Comparison of ENCODE assay signal across 9 cellular contexts in the genomic region with DNA sequence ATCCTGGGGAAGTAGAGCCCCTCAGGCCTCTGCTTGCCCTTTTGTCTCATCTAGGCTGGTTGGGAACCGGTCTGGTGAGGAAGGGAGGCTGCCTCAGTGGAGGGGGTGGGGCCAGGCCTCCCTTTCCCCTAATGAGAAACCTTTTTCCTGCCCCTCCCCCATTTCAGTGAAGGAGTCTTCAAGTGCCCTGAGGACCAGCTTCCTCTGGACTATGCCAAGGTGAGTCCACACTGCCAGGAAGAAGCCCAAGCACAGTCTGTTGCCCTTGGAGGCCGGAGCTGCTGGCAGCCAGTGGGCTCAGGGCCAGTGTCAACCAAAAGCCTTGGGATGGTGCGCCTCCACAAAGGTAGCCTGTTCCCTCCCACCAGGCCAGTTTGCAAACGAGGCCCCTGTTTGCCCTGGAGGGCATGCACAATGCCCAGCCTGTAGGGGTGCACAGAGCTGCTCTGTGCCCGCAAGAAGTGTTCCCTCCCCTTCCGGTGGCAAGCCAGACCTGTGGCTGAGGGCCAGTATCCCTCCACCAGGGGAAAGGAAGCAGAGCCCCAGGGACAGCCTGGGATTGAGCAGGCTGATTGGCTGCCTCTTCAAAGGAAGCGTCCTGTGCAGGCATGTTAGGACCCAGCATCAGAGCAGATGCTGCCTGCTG. TPM values are rescaled to one million over a fixed set of nuclear protein-coding genes. Genes with fewer than 3 reads are reported as not detected.
DNase-seq lines count a peak whose midpoint lies in the region; TF ChIP-seq lines count a peak whose summit lies in the region.
"Had no signal": no experiment of that assay in that cellular context is flagged by ENCODE, and none has a peak within 500 bp of the region (broad histone marks: within the 10 kb centered on the region; RNA-seq: fewer than 3 reads in every experiment).

No MANE protein-coding gene starts in this region.

- CTCF ChIA-PET in RWPE1 (lab: Yijun Ruan, JAX): interaction anchor here (14.3 kb wide), 1 partner anchor 21 kb away, joined by 249 read pairs; a partner anchor contains a TSS

- TF ChIP-seq CTCF in GM12865 (IDR thresholded peaks at IDR 0.05; ENCODE audit: insufficient read depth, low read depth, low read length, missing control alignments) (no peak), RWPE1 (conservative IDR thresholded peaks at IDR 0.05; ENCODE audit: low read depth) (no peak)

- H3K27ac ChIP-seq in RWPE1: peak overlapping the region; percentile 100

- peak; percentile 21 for DNase-seq in GM12865 (ENCODE audit: low read depth)
- no peak for DNase-seq in RWPE1 (ENCODE audit: low spot score)
- DNase-seq in globus pallidus (ENCODE audit: low spot score): peak; percentile 78
- peak; percentile 70 for DNase-seq in renal cortical epithelial cell (ENCODE audit: low read depth)
- no peak for DNase-seq in NCI-H2227 treated with DMSO at 0.1 percent for 48 hours (lab: John Stamatoyannopoulos, UW)
- no peak for DNase-seq in stimulated activated naive CD4-positive, alpha-beta T cell treated with Interleukin-2 at 50 U/mL for 16 hours (lab: John Stamatoyannopoulos, UW)
- DNase-seq in T-helper 1 cell: no peak
- DNase-seq in stimulated activated CD8-positive, alpha-beta memory T cell treated with anti-CD3 and anti-CD28 coated beads, Interleukin-4, amount 100 ng/mL, for 48 hours: no peak
- DNase-seq: T-helper 9 cell had no signal

- peak overlapping the region; percentile 98 for H3K4me3 ChIP-seq in GM12865 (ENCODE audit: low read depth, low read length)

- POLR2A ChIA-PET in RWPE1 (lab: Yijun Ruan, JAX; ENCODE audit: low non-redundant PET): interaction anchor here (1.2 to 6.8 kb wide), 2 partner anchors 21 to 27 kb away, joined by 7 to 95 read pairs; a partner anchor contains a TSS

RNA-seq across cellular contexts. Expression of a gene that starts 3.4 kb away (rescaled TPM):
- total RNA-seq in renal cortical epithelial cell: 63.8 and 103 TPM in 2 replicates

RNA-seq across cellular contexts. Expression of a gene that starts 18.6 kb away (rescaled TPM):
- 2.4 and 5.6 TPM in 2 replicates for total RNA-seq in renal cortical epithelial cell

RNA-seq across cellular contexts. Expression of a gene that starts 21.1 kb away (rescaled TPM):
- 8.1 and 18.2 TPM in 2 replicates for total RNA-seq in renal cortical epithelial cell

RNA-seq across cellular contexts. Expression of a gene that starts 27.4 kb away (rescaled TPM):
- total RNA-seq in renal cortical epithelial cell: 540 and 600 TPM in 2 replicates

RNA-seq across cellular contexts. Expression of a gene that starts 29.5 kb away (rescaled TPM):
- 131 and 208 TPM in 2 replicates for total RNA-seq in renal cortical epithelial cell

Comparison
In these comparisons a context has a peak if more than half of its experiments do, and no peak if none do; other contexts are left out.
1. DNase-seq: peak in GM12865 (single experiment), globus pallidus (single experiment) and renal cortical epithelial cell (single experiment); none in RWPE1 (single experiment), NCI-H2227 treated with DMSO at 0.1 percent for 48 hours (single experiment), stimulated activated naive CD4-positive, alpha-beta T cell treated with Interleukin-2 at 50 U/mL for 16 hours (single experiment), T-helper 1 cell (0 of 5) and stimulated activated CD8-positive, alpha-beta memory T cell treated with anti-CD3 and anti-CD28 coated beads, Interleukin-4, amount 100 ng/mL, for 48 hours (single experiment).